ENCODE assay signal across 25 cellular contexts in the genomic region with DNA sequence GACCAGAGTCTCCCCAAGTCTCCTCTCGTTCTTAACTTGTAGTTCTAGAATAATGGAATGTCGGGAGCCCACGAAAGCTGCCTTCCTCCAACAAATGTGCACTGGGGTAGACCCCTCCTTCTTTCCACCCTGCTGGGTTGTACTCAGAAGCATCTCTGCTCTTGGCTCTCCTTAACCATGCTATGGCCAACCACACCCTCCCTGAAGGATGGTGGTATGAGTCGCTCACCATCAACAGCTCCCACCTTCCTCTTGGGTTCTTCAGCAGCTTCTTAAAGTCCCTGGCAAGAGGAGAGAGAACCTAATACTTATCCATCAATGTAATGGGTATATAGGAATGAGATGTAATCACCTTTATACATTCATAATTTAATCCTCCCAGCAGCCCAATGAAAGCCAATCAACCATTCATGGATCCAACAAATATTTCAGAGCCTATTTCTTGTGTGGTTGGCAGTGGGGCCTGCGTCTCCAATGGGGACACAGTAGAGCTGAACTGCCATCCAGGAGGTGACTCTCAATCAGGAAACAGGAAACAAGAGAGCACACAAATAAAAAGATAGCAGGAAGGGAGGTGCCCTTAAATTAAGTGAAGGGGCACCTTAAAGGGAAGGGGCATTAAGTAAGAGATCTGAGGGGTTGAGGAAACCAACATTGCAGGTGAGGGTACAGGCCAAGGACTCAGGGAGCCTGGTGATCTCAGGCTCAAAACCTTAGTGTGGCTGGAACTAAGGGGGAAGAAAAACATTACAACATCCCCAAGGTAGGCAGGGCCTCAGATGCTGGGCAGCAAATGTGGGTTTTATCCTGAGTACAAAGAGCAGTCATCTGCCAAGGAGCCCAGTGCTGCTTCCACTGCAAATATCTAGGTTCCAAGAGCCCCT.
DNase-seq lines count a peak whose midpoint lies in the region; ATAC-seq and TF ChIP-seq lines count a peak whose summit lies in the region.
"Had no signal": no experiment of that assay in that cellular context is flagged by ENCODE, and none has a peak within 500 bp of the region (broad histone marks: within the 10 kb centered on the region; RNA-seq: fewer than 3 reads in every experiment).

No MANE protein-coding gene starts in this region.

- H3K4me3 ChIP-seq in IMR-90 (ENCODE audit: insufficient read depth, low read depth, low read length) (no peak overlapping the region), mucosa of descending colon (no peak overlapping the region)
- H3K4me3 ChIP-seq: A549, heart right ventricle, smooth muscle cell had no signal

- H4K5ac ChIP-seq in IMR-90 (ENCODE audit: low read depth, low read length): no peak overlapping the region

- no peaks in the 10 kb centered on the region for H3K79me1 ChIP-seq in IMR-90 (ENCODE audit: low read depth in 1 of 2, low read length in 2 of 2)

- H3K4me2 ChIP-seq in IMR-90 (ENCODE audit: low read depth, low read length): no peak overlapping the region
- H3K4me2 ChIP-seq: A549, smooth muscle cell had no signal

- H3K9me3 Mint-ChIP-seq in activated CD4-positive, alpha-beta T cell treated with anti-CD3 and anti-CD28 coated beads for 36 hours (ENCODE audit: low read depth): no peaks in the 10 kb centered on the region
- H3K9me3 Mint-ChIP-seq: activated T-helper 1 cell treated with anti-CD3 and anti-CD28 coated beads, Interleukin-12 subunit alpha, Interleukin-12 subunit beta, Interleukin-2, Interleukin-4 antibody, amounts not matched to agents 30 ng/mL and 10 ng/mL and 1 ng/mL, durations not matched to agents 14 hours and 24 hours and 36 hours; naive thymus-derived CD4-positive, alpha-beta T cell had no signal

- no TSS peak for BruUV-seq in IMR-90 (replicated peaks; lab: Mats Ljungman, UMichigan)

- dilution Hi-C loops in IMR-90 (cut with HindIII; ENCODE audit: low sequenced_read_pairs, unreplicated experiment): no loop called here

- no peaks in the 10 kb centered on the region for H3K27me3 Mint-ChIP-seq in activated CD4-positive, alpha-beta T cell treated with anti-CD3 and anti-CD28 coated beads for 36 hours
- H3K27me3 Mint-ChIP-seq: activated naive CD8-positive, alpha-beta T cell had no signal

- CTCF ChIA-PET in activated CD4-positive, alpha-beta T cell treated with anti-CD3 and anti-CD28 coated beads for 36 hours (lab: Charles Lee): no interaction called here
- CTCF ChIA-PET in IMR-90 (lab: Yijun Ruan, JAX): interaction anchor here (0.5 kb wide), 1 partner anchor 224 kb away, joined by 3 read pairs; no protein-coding TSS in a partner anchor

- peaks cover 8% of the 10 kb centered on the region; the same call in 1 of the 2 replicates for H3K9me1 ChIP-seq in IMR-90 (ENCODE audit: insufficient read depth, low read length)

- no peak overlapping the region for H2BK5ac ChIP-seq in IMR-90 (ENCODE audit: low read depth, low read length, poor library complexity, severe bottlenecking)

- no peaks in the 10 kb centered on the region for H4K20me1 ChIP-seq in IMR-90 (ENCODE audit: insufficient read depth, low read length)

- intact Hi-C loops in activated CD4-positive, alpha-beta T cell treated with anti-CD3 and anti-CD28 coated beads for 36 hours (cut with DNase I, micrococcal nuclease): no loop called here
- intact Hi-C loops in IMR-90 (cut with micrococcal nuclease) (no loop called here), mucosa of descending colon (cut with DNase I, micrococcal nuclease) (loop anchor here in 1 of 2 donors (10.0 kb wide), 1 partner anchor 63 kb away; a partner anchor contains a TSS)

- no peaks in the 10 kb centered on the region for H3K36me3 Mint-ChIP-seq in activated CD4-positive, alpha-beta T cell treated with anti-CD3 and anti-CD28 coated beads for 36 hours (ENCODE audit: low read depth)
- H3K36me3 Mint-ChIP-seq: activated naive CD8-positive, alpha-beta T cell; naive thymus-derived CD4-positive, alpha-beta T cell had no signal

- H2BK120ac ChIP-seq in IMR-90 (ENCODE audit: low read depth, low read length): peak overlapping the region; percentile 3

- no peak overlapping the region for H3K27ac Mint-ChIP-seq in activated CD4-positive, alpha-beta T cell treated with anti-CD3 and anti-CD28 coated beads for 36 hours
- H3K27ac Mint-ChIP-seq: activated naive CD8-positive, alpha-beta T cell; activated T-helper 1 cell treated with anti-CD3 and anti-CD28 coated beads, Interleukin-12 subunit alpha, Interleukin-12 subunit beta, Interleukin-2, Interleukin-4 antibody, amounts not matched to agents 30 ng/mL and 10 ng/mL and 1 ng/mL, durations not matched to agents 14 hours and 24 hours and 36 hours had no signal

- H3K23ac ChIP-seq in IMR-90 (ENCODE audit: low read depth, low read length): no peak overlapping the region

- no peak overlapping the region for H2AK9ac ChIP-seq in IMR-90 (replicated peaks; ENCODE audit: low read depth, low read length, poor library complexity)

- peak overlapping the region; percentile 8 for H2AFZ ChIP-seq in IMR-90 (replicated peaks; ENCODE audit: low read length, poor library complexity)

- H3K18ac ChIP-seq in IMR-90 (ENCODE audit: low read depth, low read length): no peak overlapping the region

- peak overlapping the region; percentile 63 for H3K4ac ChIP-seq in IMR-90 (ENCODE audit: low read depth, low read length)

- in situ Hi-C loops in IMR-90 (cut with MboI; ENCODE audit: low sequenced_read_pairs): no loop called here

- H3K4me3 Mint-ChIP-seq in activated CD4-positive, alpha-beta T cell treated with anti-CD3 and anti-CD28 coated beads for 36 hours: no peak overlapping the region
- H3K4me3 Mint-ChIP-seq: activated naive CD8-positive, alpha-beta T cell; activated T-helper 1 cell treated with anti-CD3 and anti-CD28 coated beads, Interleukin-12 subunit alpha, Interleukin-12 subunit beta, Interleukin-2, Interleukin-4 antibody, amounts not matched to agents 30 ng/mL and 10 ng/mL and 1 ng/mL, durations not matched to agents 14 hours and 24 hours and 36 hours had no signal

- H3K4me1 ChIP-seq in IMR-90 (ENCODE audit: control insufficient read depth, insufficient read depth, low read length) (no peaks in the 10 kb centered on the region), mucosa of descending colon (ENCODE audit: low read depth) (peaks cover 9% of the 10 kb centered on the region)
- H3K4me1 ChIP-seq: A549 had no signal

- peak overlapping the region; percentile 92; the same call in 2 of the 3 replicates for H2BK15ac ChIP-seq in IMR-90 (ENCODE audit: low read depth, low read length)

- peak overlapping the region; percentile 78; the same call in 1 of the 2 replicates for H3K14ac ChIP-seq in IMR-90 (replicated peaks; ENCODE audit: low read depth, low read length)

- DNase-seq in activated CD4-positive, alpha-beta T cell treated with anti-CD3 and anti-CD28 coated beads for 36 hours: no peak
- DNase-seq in activated CD4-positive, alpha-beta T cell treated with anti-CD3 and anti-CD28 coated beads for 48 hours: no peak
- no peak for DNase-seq in IMR-90
- no peak for DNase-seq in mucosa of descending colon
- DNase-seq in GDM1 (lab: John Stamatoyannopoulos, UW): no peak
- DNase-seq: activated CD4-positive, alpha-beta T cell treated with anti-CD3 and anti-CD28 coated beads for 4 hours; DMS53; GF-D8; GOT3; heart right ventricle; left cardiac atrium; mesendoderm; naive thymus-derived CD4-positive, alpha-beta T cell; NCI-H1417; NCI-H774; stimulated activated CD4-positive, alpha-beta T cell treated with anti-CD3 and anti-CD28 coated beads, Interleukin-2, amount 100 ng/mL, for 24 hours; substantia nigra had no signal

- TF ChIP-seq POLR2A in IMR-90 (IDR thresholded peaks at IDR 0.05; ENCODE audit: low read depth, low read length): no peak

- H3K9ac ChIP-seq in IMR-90 (ENCODE audit: low read depth, low read length): no peak overlapping the region

- H3K9me3 ChIP-seq in IMR-90 (ENCODE audit: control insufficient read depth, insufficient read depth, low read length): no peaks in the 10 kb centered on the region
- H3K9me3 ChIP-seq in mucosa of descending colon: no peaks in the 10 kb centered on the region
- H3K9me3 ChIP-seq: A549, heart right ventricle had no signal

- no peaks in the 10 kb centered on the region for H3K27me3 ChIP-seq in IMR-90 (ENCODE audit: control insufficient read depth, insufficient read depth, low read length)
- H3K27me3 ChIP-seq: heart right ventricle had no signal

- WGBS in IMR-90 (ENCODE audit: extremely low coverage in 2 of 2, insufficient read length in 1 of 2), 2 experiments: 100% methylated on average over 1 of the region's 5 CpGs; no CpG with 5 or more reads in 1 of the 2 experiments

- H3K36me3 ChIP-seq in IMR-90 (ENCODE audit: control insufficient read depth, insufficient read depth, low read length): no peaks in the 10 kb centered on the region
- H3K36me3 ChIP-seq in mucosa of descending colon (ENCODE audit: low read depth): no peaks in the 10 kb centered on the region
- H3K36me3 ChIP-seq: heart right ventricle had no signal

- H2BK20ac ChIP-seq in IMR-90 (ENCODE audit: low read depth, low read length): peak overlapping the region; percentile 78; the same call in 1 of the 2 replicates

- TF ChIP-seq RAD21 in IMR-90 (IDR thresholded peaks at IDR 0.05; ENCODE audit: low read length): no peak

- H3K56ac ChIP-seq in IMR-90 (ENCODE audit: extremely low read depth, insufficient read depth, low read length): no peak overlapping the region

- TF ChIP-seq CTCF in IMR-90 (conservative IDR thresholded peaks at IDR 0.05; ENCODE audit: low read depth, low read length) (no peak), VCaP (conservative IDR thresholded peaks at IDR 0.05) (no peak), mucosa of descending colon (IDR thresholded peaks at IDR 0.05) (no peak)

- H3K27ac ChIP-seq in IMR-90 (ENCODE audit: insufficient read depth, low read length): no peak overlapping the region
- H3K27ac ChIP-seq in VCaP: peak overlapping the region; percentile 88; the same call in 1 of the 2 replicates
- H3K27ac ChIP-seq: A549, epithelial cell of prostate, heart right ventricle had no signal

- ATAC-seq in activated CD4-positive, alpha-beta T cell treated with anti-CD3 and anti-CD28 coated beads for 36 hours: peak; percentile 42
- no peak for ATAC-seq in IMR-90 (ENCODE audit: low read depth)
- ATAC-seq in mucosa of descending colon: peak; percentile 80
- no peak for ATAC-seq in GM18907 (IDR thresholded peaks at IDR 0.05; ENCODE audit: unreplicated experiment)
- no peak for ATAC-seq in HG02642 (IDR thresholded peaks at IDR 0.05; ENCODE audit: poor library complexity, unreplicated experiment)
- ATAC-seq: A549; heart right ventricle; left cardiac atrium; naive thymus-derived CD4-positive, alpha-beta T cell had no signal

- peak overlapping the region; percentile 57; the same call in 1 of the 2 replicates for H4K91ac ChIP-seq in IMR-90 (ENCODE audit: insufficient read depth, low read depth, low read length)

- POLR2A ChIA-PET in activated CD4-positive, alpha-beta T cell treated with anti-CD3 and anti-CD28 coated beads for 36 hours (lab: Charles Lee): no interaction called here
- POLR2A ChIA-PET in IMR-90 (lab: Charles Lee; ENCODE audit: unreplicated experiment): no interaction called here

- H2AK5ac ChIP-seq in IMR-90 (ENCODE audit: low read depth, low read length): peak overlapping the region; percentile 89

- H3K4me1 Mint-ChIP-seq in activated CD4-positive, alpha-beta T cell treated with anti-CD3 and anti-CD28 coated beads for 36 hours: peaks cover 17% of the 10 kb centered on the region

- no peak overlapping the region; a peak in 2 of 4 replicates for H4K8ac ChIP-seq in IMR-90 (ENCODE audit: low read depth in 2 of 2, low read length in 2 of 2)

Comparison
In these comparisons a context has a peak if more than half of its experiments do, and no peak if none do; other contexts are left out.
1. ATAC-seq: peak in activated CD4-positive, alpha-beta T cell treated with anti-CD3 and anti-CD28 coated beads for 36 hours (single experiment) and mucosa of descending colon (single experiment); none in IMR-90 (single experiment), GM18907 (single experiment) and HG02642 (single experiment).